ENCODE assay signal across 12 cellular contexts in genomic region chr16:31523768-31524167, GRCh38. TPM values are rescaled to one million over a fixed set of nuclear protein-coding genes. Genes with fewer than 3 reads are reported as not detected.
"Had no signal": no experiment of that assay in that cellular context is flagged by ENCODE, and none has a peak within 500 bp of the region (broad histone marks: within the 10 kb centered on the region; RNA-seq: fewer than 3 reads in every experiment).

No MANE protein-coding gene starts in this region.

RNA-seq across cellular contexts. Expression of gene AHSP, which starts 3.9 kb away (rescaled TPM):
- total RNA-seq: OCI-LY7, PC-3, PC-9, Peyer's patch, Right ventricle myocardium inferior, Right ventricle myocardium superior, RPMI7951, SJCRH30, SJSA1, SK-MEL-5, T-cell had no signal
- polyA plus RNA-seq: SK-N-SH had no signal

RNA-seq across cellular contexts. Expression of gene SLC5A2, which starts 40.8 kb away (rescaled TPM):
- total RNA-seq: OCI-LY7, Right ventricle myocardium inferior, Right ventricle myocardium superior, RPMI7951, SJSA1 had no signal
